Comparison of ENCODE assay signal across 11 cellular contexts in the genomic region with DNA sequence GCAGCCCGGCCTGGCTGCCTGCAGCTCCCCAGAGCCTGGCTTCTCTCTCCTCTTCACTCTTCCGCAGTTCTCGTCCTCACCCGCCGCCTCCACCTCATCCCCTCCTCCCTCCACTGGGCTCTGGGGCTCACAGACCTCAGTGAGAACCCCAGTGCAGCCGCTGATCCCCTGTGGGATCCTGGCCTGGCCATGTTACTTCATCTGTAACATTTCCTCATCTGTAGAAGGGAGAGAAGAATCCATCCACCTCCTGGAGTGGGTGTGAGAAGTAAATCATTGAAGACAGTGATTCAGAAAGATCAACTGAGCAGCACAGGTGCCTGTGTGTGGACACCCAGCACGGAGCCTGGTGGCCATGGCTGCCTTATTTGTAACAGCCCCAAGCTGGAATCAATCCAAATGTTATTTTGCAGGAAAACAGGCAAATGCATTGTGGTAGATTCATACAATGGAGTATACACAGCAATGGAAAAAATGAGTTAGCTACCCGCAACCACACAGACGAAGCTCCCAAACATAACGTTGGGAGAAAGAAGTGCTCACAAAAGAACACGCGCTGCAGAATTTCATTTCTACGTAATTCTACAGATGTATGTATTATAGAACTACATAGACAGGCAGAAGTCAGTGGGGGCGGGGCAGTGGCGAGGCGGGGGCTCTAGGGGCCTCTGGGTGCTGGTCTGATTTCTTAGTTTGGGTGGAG. TPM values are rescaled to one million over a fixed set of nuclear protein-coding genes. Genes with fewer than 3 reads are reported as not detected.
DNase-seq lines count a peak whose midpoint lies in the region; ATAC-seq and TF ChIP-seq lines count a peak whose summit lies in the region.
"Had no signal": no experiment of that assay in that cellular context is flagged by ENCODE, and none has a peak within 500 bp of the region (broad histone marks: within the 10 kb centered on the region; RNA-seq: fewer than 3 reads in every experiment).

No MANE protein-coding gene starts in this region.

- no peaks in the 10 kb centered on the region for H3K36me3 Mint-ChIP-seq in endodermal cell (ENCODE audit: low read depth)

- H3K36me3 ChIP-seq in SJCRH30 (no peaks in the 10 kb centered on the region), endodermal cell (ENCODE audit: control insufficient read depth, insufficient read depth, low read length) (no peaks in the 10 kb centered on the region), spleen (peaks cover 0 to 88% (median 6%) of the 10 kb centered on the region in 6 donors)
- H3K36me3 ChIP-seq: HAP-1 had no signal

- peaks cover 22% of the 10 kb centered on the region for H3K4me1 Mint-ChIP-seq in endodermal cell

- H3K27ac ChIP-seq in SJCRH30 = peak overlapping the region; percentile 41
- no peak overlapping the region for H3K27ac ChIP-seq in endodermal cell (ENCODE audit: low read depth, low read length)
- peak overlapping the region; percentile 88 to 99 (median 96) for H3K27ac ChIP-seq in spleen
- H3K27ac ChIP-seq in foreskin keratinocyte = no peak overlapping the region
- H3K27ac ChIP-seq: 22Rv1 had no signal

- H3K9ac ChIP-seq in endodermal cell (ENCODE audit: extremely low read depth, low read length, poor library complexity, severe bottlenecking) = no peak overlapping the region

- DNase-seq in DMS 273 (lab: John Stamatoyannopoulos, UW; ENCODE audit: unreplicated experiment) = peak; percentile 33
- no peak for DNase-seq in DMS 273 treated with DMSO at 0.1 percent for 48 hours (lab: John Stamatoyannopoulos, UW)
- no peak for DNase-seq in SJCRH30
- peak; percentile 60 for DNase-seq in endodermal cell
- peak; percentile 75 for DNase-seq in spleen
- DNase-seq in left colon = no peak
- no peak for DNase-seq in foreskin keratinocyte

- no peaks in the 10 kb centered on the region for H3K9me3 Mint-ChIP-seq in endodermal cell

- H3K9me3 ChIP-seq in SJCRH30 (replicated peaks) (no peaks in the 10 kb centered on the region), endodermal cell (ENCODE audit: control insufficient read depth, low read length) (no peaks in the 10 kb centered on the region), spleen (no peaks in the 10 kb centered on the region)
- H3K9me3 ChIP-seq: HAP-1 had no signal

- intact Hi-C loops in spleen (cut with DNase I; ENCODE audit: low total_unique reads) = no loop called here
- intact Hi-C loops in left colon (cut with DNase I, micrococcal nuclease) = no loop called here

- no peak for TF ChIP-seq CTCF in endodermal cell (conservative IDR thresholded peaks at IDR 0.05)
- no peak for TF ChIP-seq CTCF in spleen (IDR thresholded peaks at IDR 0.05 in 8 of 11, conservative IDR thresholded peaks at IDR 0.05 in 3 of 11)
- TF ChIP-seq CTCF in foreskin keratinocyte (conservative IDR thresholded peaks at IDR 0.05) = no peak

- ATAC-seq in GM18909 (IDR thresholded peaks at IDR 0.05; ENCODE audit: poor library complexity, unreplicated experiment) (no peak), left colon (no peak), foreskin keratinocyte (no peak)

- H3K4me1 ChIP-seq in SJCRH30 (peaks cover 22% of the 10 kb centered on the region), endodermal cell (ENCODE audit: control insufficient read depth, insufficient read depth, low read length) (peaks cover 5% of the 10 kb centered on the region), spleen (peaks cover 92 to 100% (median 100%) of the 10 kb centered on the region in 6 donors), foreskin keratinocyte (peaks cover 13% of the 10 kb centered on the region)
- H3K4me1 ChIP-seq: HAP-1 had no signal

- H3K4me3 ChIP-seq in SJCRH30 = no peak overlapping the region
- no peak overlapping the region for H3K4me3 ChIP-seq in endodermal cell (ENCODE audit: low read length)
- H3K4me3 ChIP-seq in spleen = peak overlapping the region in 5 of 8 donors; percentile 2 to 80 (median 5)
- H3K4me3 ChIP-seq: HAP-1 had no signal

- TF ChIP-seq POLR2A in spleen (IDR thresholded peaks at IDR 0.05) = no peak

- H3K4me3 Mint-ChIP-seq in endodermal cell = no peak overlapping the region

- no peaks in the 10 kb centered on the region for H3K27me3 Mint-ChIP-seq in endodermal cell (ENCODE audit: insufficient read depth)

- no peaks in the 10 kb centered on the region for H3K27me3 ChIP-seq in SJCRH30
- H3K27me3 ChIP-seq in endodermal cell (ENCODE audit: control insufficient read depth, insufficient read depth, low read length, poor library complexity, severe bottlenecking) = no peaks in the 10 kb centered on the region
- H3K27me3 ChIP-seq in spleen (replicated peaks in 1 of 7) = no peaks in the 10 kb centered on the region
- H3K27me3 ChIP-seq in foreskin keratinocyte = peaks cover 7% of the 10 kb centered on the region

- 87 to 90% methylated on average over 14 to 16 of the region's 16 CpGs for WGBS in endodermal cell (ENCODE audit: insufficient coverage in 1 of 2, insufficient read length in 1 of 2), 2 experiments
- 46 to 60% (median 55%) methylated on average over 16 of the region's 16 CpGs for WGBS in spleen, 5 donors

- no peak overlapping the region for H3K27ac Mint-ChIP-seq in endodermal cell

RNA-seq across cellular contexts. Expression of a gene that starts 8.7 kb away (rescaled TPM):
- 31.5 and 34.9 TPM in 2 replicates for total RNA-seq in SJCRH30 (2014; rRNA removed; shearing (Covaris generic))
- total RNA-seq in endodermal cell (not detected), spleen (100 to 1,000 TPM; 473 to 747 (median 586) TPM), left colon (10 to 100 TPM; 10.7 to 49.1 TPM), foreskin keratinocyte (not detected in 2 replicates)
- 0.93 TPM for polyA plus RNA-seq in endodermal cell (2013, experiment 1 of 2)
- polyA plus RNA-seq in endodermal cell (2013, experiment 2 of 2) = 0.58 TPM
- polyA plus RNA-seq in spleen (100 to 1,000 TPM; 419 to 691 (median 502) TPM), foreskin keratinocyte (0.02 and 0.04 TPM in 2 replicates)
- total RNA-seq: NCI-H460 had no signal

RNA-seq across cellular contexts. Expression of a gene that starts 25.5 kb away (rescaled TPM):
- 0.47 and 0.89 TPM in 2 replicates for total RNA-seq in SJCRH30 (2014; rRNA removed; shearing (Covaris generic))
- total RNA-seq in endodermal cell = not detected
- 0.32 TPM for polyA plus RNA-seq in endodermal cell (2013, experiment 1 of 2)
- polyA plus RNA-seq in endodermal cell (2013, experiment 2 of 2) = not detected
- total RNA-seq in spleen = 1 to 10 TPM in 1 of 7 donors, under 1 TPM in 5, not detected in 1; 0.30 to 1.1 (median 0.69) TPM
- polyA plus RNA-seq in spleen = under 1 TPM; 0.04 to 0.08 (median 0.06) TPM
- not detected for total RNA-seq in left colon
- 0.07 and 0.14 TPM in 2 replicates for total RNA-seq in foreskin keratinocyte
- 0.07 TPM in 1 of 2 replicates, not detected in the other for polyA plus RNA-seq in foreskin keratinocyte

Comparison
In these comparisons a context has a peak if more than half of its experiments do, and no peak if none do; other contexts are left out.
1. DNase-seq: peak in DMS 273 (single experiment), endodermal cell (single experiment) and spleen (single experiment); none in DMS 273 treated with DMSO at 0.1 percent for 48 hours (single experiment), SJCRH30 (0 of 2), left colon (0 of 2) and foreskin keratinocyte (0 of 2).
2. H3K27ac ChIP-seq: peak in SJCRH30 (single experiment) and spleen (8 of 8); none in endodermal cell (single experiment) and foreskin keratinocyte (single experiment).
3. H3K4me3 ChIP-seq: peak in spleen (5 of 8); none in SJCRH30 (single experiment) and endodermal cell (single experiment).
4. RNA of a gene that starts 8.7 kb away (total RNA-seq): 473 to 747 TPM in spleen, 10.7 to 49.1 TPM in left colon and 31.5 to 34.9 TPM in SJCRH30; not detected in endodermal cell and not detected in foreskin keratinocyte; every median in the first group is over 10 times any median in the second.